2 cellular contexts compared by ENCODE assay signal in genomic region chr10:69449841-69450240, GRCh38.
TF ChIP-seq lines count a peak whose summit lies in the region.

No MANE protein-coding gene starts in this region.

TF ChIP-seq in SK-N-SH treated with all-trans-retinoic acid at 6 μM for 48 hours, 23 proteins besides CTCF, POLR2A, EP300 and RAD21 (continued from another document):
- TF ChIP-seq TSHZ2 (CRISPR knock-in tag; IDR thresholded peaks at IDR 0.05) = no peak
- TF ChIP-seq, protein P1, sequence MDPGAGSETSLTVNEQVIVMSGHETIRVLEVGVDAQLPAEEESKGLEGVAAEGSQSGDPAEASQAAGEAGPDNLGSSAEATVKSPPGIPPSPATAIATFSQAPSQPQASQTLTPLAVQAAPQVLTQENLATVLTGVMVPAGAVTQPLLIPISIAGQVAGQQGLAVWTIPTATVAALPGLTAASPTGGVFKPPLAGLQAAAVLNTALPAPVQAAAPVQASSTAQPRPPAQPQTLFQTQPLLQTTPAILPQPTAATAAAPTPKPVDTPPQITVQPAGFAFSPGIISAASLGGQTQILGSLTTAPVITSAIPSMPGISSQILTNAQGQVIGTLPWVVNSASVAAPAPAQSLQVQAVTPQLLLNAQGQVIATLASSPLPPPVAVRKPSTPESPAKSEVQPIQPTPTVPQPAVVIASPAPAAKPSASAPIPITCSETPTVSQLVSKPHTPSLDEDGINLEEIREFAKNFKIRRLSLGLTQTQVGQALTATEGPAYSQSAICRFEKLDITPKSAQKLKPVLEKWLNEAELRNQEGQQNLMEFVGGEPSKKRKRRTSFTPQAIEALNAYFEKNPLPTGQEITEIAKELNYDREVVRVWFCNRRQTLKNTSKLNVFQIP (CRISPR knock-in tag; IDR thresholded peaks at IDR 0.05; ENCODE audit: borderline replicate concordance, low read depth) = no peak
- no peak for TF ChIP-seq ZFP30 (CRISPR knock-in tag; IDR thresholded peaks at IDR 0.05)
- TF ChIP-seq ARNTL (CRISPR knock-in tag; IDR thresholded peaks at IDR 0.05; ENCODE audit: borderline replicate concordance, low read depth) = no peak
- TF ChIP-seq, protein P2, sequence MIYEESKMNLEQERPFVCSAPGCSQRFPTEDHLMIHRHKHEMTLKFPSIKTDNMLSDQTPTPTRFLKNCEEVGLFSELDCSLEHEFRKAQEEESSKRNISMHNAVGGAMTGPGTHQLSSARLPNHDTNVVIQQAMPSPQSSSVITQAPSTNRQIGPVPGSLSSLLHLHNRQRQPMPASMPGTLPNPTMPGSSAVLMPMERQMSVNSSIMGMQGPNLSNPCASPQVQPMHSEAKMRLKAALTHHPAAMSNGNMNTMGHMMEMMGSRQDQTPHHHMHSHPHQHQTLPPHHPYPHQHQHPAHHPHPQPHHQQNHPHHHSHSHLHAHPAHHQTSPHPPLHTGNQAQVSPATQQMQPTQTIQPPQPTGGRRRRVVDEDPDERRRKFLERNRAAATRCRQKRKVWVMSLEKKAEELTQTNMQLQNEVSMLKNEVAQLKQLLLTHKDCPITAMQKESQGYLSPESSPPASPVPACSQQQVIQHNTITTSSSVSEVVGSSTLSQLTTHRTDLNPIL (CRISPR knock-in tag; IDR thresholded peaks at IDR 0.05; ENCODE audit: low read depth) = no peak
- TF ChIP-seq ESRRG (CRISPR knock-in tag; IDR thresholded peaks at IDR 0.05) = no peak
- TF ChIP-seq ZNF8 (CRISPR knock-in tag; IDR thresholded peaks at IDR 0.05) = no peak
- TF ChIP-seq OSR1 (CRISPR knock-in tag; IDR thresholded peaks at IDR 0.05) = no peak

TF ChIP-seq in K562, 482 proteins besides CTCF, POLR2A, EP300 and RAD21 (continued from another document):
- TF ChIP-seq ZBTB40 (IDR thresholded peaks at IDR 0.05) = no peak
- TF ChIP-seq ZBTB40 (CRISPR knock-in tag; IDR thresholded peaks at IDR 0.05) = no peak
- TF ChIP-seq RCOR1 (IDR thresholded peaks at IDR 0.05; ENCODE audit: borderline replicate concordance in 1 of 2, low read depth in 2 of 2, low read length in 2 of 2) = 0 out of 4 replicates have a peak, but pooled peaks of 1 of the 2 experiments have one; percentile 13
- no peak for TF ChIP-seq POLR2H (tag; IDR thresholded peaks at IDR 0.05; ENCODE audit: low read depth)
- TF ChIP-seq ZNF57 (CRISPR knock-in tag; IDR thresholded peaks at IDR 0.05) = no peak
- peak; percentile 29; the same call in 1 of the 2 replicates for TF ChIP-seq ESRRA (IDR thresholded peaks at IDR 0.05; ENCODE audit: borderline replicate concordance, low read depth)
